Comparison of ENCODE assay signal across 29 cellular contexts in the genomic region with DNA sequence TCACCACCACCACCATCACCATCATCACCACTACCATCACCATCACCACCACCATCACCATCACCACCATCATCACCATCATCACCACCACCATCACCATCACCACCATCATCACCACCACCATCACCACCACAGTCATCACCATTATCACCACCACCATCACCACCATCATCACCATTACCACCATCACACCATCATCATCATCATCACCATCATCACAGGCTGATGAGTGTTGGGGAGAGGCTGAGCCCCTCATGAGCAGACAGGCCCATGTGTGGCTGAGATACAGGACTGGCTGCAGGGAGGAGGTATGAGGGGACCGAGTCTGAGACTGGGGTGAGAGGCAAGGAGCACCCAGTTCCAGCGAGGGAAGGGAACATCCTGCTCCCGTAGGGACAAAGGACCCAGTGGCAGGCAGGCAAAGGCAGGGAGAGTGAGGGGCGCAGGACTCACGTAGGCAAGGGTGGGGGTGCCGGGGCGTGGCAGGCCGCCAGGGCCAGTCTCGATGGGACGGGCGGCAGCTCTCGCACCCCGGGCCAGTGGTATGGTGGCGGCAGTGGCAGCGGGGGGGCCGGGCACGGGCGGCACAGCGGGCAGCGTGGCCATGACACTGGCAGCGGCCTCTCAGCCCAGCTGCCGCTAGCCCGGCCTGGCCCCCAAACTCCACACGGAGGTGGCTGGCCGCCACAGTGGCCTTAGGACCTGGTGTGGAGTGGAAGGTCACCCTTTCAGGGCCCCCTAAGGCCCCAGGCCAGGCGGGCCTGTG. TPM values are rescaled to one million over a fixed set of nuclear protein-coding genes. Genes with fewer than 3 reads are reported as not detected.
DNase-seq lines count a peak whose midpoint lies in the region; ATAC-seq, FAIRE-seq and TF ChIP-seq lines count a peak whose summit lies in the region.
"Had no signal": no experiment of that assay in that cellular context is flagged by ENCODE, and none has a peak within 500 bp of the region (broad histone marks: within the 10 kb centered on the region; RNA-seq: fewer than 3 reads in every experiment).

No MANE protein-coding gene starts in this region.

- H3K4me1 ChIP-seq in HepG2 (ENCODE audit: insufficient read depth, low read length) (peaks cover 13% of the 10 kb centered on the region), right lobe of liver (peaks cover 0 to 3% (median under 1%) of the 10 kb centered on the region in 4 donors)

- POLR2A ChIA-PET in HepG2 (lab: Yijun Ruan, JAX) = no interaction called here

- H3K9ac ChIP-seq in HepG2 (ENCODE audit: insufficient read depth, low read depth, low read length) = no peak overlapping the region

- no peak overlapping the region for H3K4me2 ChIP-seq in HepG2 (ENCODE audit: low read depth, low read length)
- H3K4me2 ChIP-seq: hepatocyte had no signal

- 90% methylated on average over 16 of the region's 26 CpGs for WGBS in HepG2 (ENCODE audit: low lambda C conversion rate)
- WGBS in right lobe of liver (ENCODE audit: insufficient coverage, low coverage, low lambda C conversion rate, missing lambda C conversion rate) = 92% methylated on average over 2 of the region's 26 CpGs

- no peak for FAIRE-seq in HepG2 (lab: Jason Lieb, UNC)
- peak; percentile 100 for FAIRE-seq in urothelium cell line (lab: Jason Lieb, UNC)

- no peak overlapping the region for H3K27ac ChIP-seq in HepG2 (ENCODE audit: extremely low read length, insufficient read depth, low read length)
- no peak overlapping the region for H3K27ac ChIP-seq in right lobe of liver
- H3K27ac ChIP-seq: hepatocyte, left ventricle myocardium inferior, upper lobe of left lung had no signal

- H2AFZ ChIP-seq in HepG2 (ENCODE audit: low read length) = no peak overlapping the region
- H2AFZ ChIP-seq: hepatocyte had no signal

- H3K4me3 Mint-ChIP-seq in dendritic cell treated with granulocyte-macrophage colony-stimulating factor and Interleukin-4, amounts not matched to agents 40 ng/mL and 50 ng/mL, for 4 days = no peak overlapping the region
- H3K4me3 Mint-ChIP-seq: activated naive CD4-positive, alpha-beta T cell treated with anti-CD3 and anti-CD28 coated beads, Interleukin-2, amount 50 U/mL, for 24 hours; HFFc6 had no signal

- peaks cover 9% of the 10 kb centered on the region for H3K4me1 Mint-ChIP-seq in dendritic cell treated with granulocyte-macrophage colony-stimulating factor and Interleukin-4, amounts not matched to agents 40 ng/mL and 50 ng/mL, for 4 days (ENCODE audit: low read depth)

- no peaks in the 10 kb centered on the region for H3K36me3 Mint-ChIP-seq in dendritic cell treated with granulocyte-macrophage colony-stimulating factor and Interleukin-4, amounts not matched to agents 40 ng/mL and 50 ng/mL, for 4 days (ENCODE audit: low read depth)
- H3K36me3 Mint-ChIP-seq: activated naive CD4-positive, alpha-beta T cell treated with anti-CD3 and anti-CD28 coated beads, Interleukin-2, amount 50 U/mL, for 24 hours had no signal

- ATAC-seq in HepG2 = no peak; the same call in 2 of the 3 replicates
- ATAC-seq in right lobe of liver = no peak
- no peak for ATAC-seq in HG03135 (IDR thresholded peaks at IDR 0.05; ENCODE audit: unreplicated experiment)
- ATAC-seq: esophagus mucosa, sciatic nerve had no signal

- H4K20me1 ChIP-seq in HepG2 (ENCODE audit: insufficient read depth, low read length) = no peaks in the 10 kb centered on the region

- CTCF ChIA-PET in HepG2 (lab: Yijun Ruan, JAX; ENCODE audit: low intra/inter-chr PET ratio, low total read pairs) = no interaction called here

- H3K36me3 ChIP-seq in HepG2 (replicated peaks in 1 of 2; ENCODE audit: control insufficient read depth in 1 of 2, insufficient read depth in 2 of 2, low read length in 2 of 2) (no peaks in the 10 kb centered on the region), right lobe of liver (no peaks in the 10 kb centered on the region)
- H3K36me3 ChIP-seq: left ventricle myocardium inferior, upper lobe of left lung had no signal

- H3K9me3 ChIP-seq in HepG2 (ENCODE audit: low read length) = no peaks in the 10 kb centered on the region
- H3K9me3 ChIP-seq in right lobe of liver = no peaks in the 10 kb centered on the region
- H3K9me3 ChIP-seq: left ventricle myocardium inferior, upper lobe of left lung had no signal

- peaks cover 19% of the 10 kb centered on the region for H3K27me3 Mint-ChIP-seq in dendritic cell treated with granulocyte-macrophage colony-stimulating factor and Interleukin-4, amounts not matched to agents 40 ng/mL and 50 ng/mL, for 4 days
- H3K27me3 Mint-ChIP-seq: activated naive CD4-positive, alpha-beta T cell treated with anti-CD3 and anti-CD28 coated beads, Interleukin-2, amount 50 U/mL, for 24 hours had no signal

- no peak for TF ChIP-seq RAD21 in HepG2 (CRISPR knock-in tag; IDR thresholded peaks at IDR 0.05)

- H3K27me3 ChIP-seq in HepG2 (ENCODE audit: control insufficient read depth in 1 of 2, insufficient read depth in 2 of 2, low read length in 2 of 2) = peaks cover 4 to 23% of the 10 kb centered on the region in 2 experiments; a peak in 4 of 5 replicates
- H3K27me3 ChIP-seq in right lobe of liver = no peaks in the 10 kb centered on the region
- H3K27me3 ChIP-seq: hepatocyte, upper lobe of left lung had no signal

- TF ChIP-seq EP300 in HepG2 (IDR thresholded peaks at IDR 0.05; ENCODE audit: low read depth in 2 of 2, low read length in 2 of 2) (no peak), HepG2 (CRISPR knock-in tag; IDR thresholded peaks at IDR 0.05; ENCODE audit: borderline replicate concordance) (no peak)

- H3K4me3 ChIP-seq in HepG2 (replicated peaks in 1 of 3; ENCODE audit: insufficient read depth in 1 of 3, low read depth in 2 of 3, low read length in 3 of 3) = no peak overlapping the region
- H3K4me3 ChIP-seq in right lobe of liver = no peak overlapping the region
- H3K4me3 ChIP-seq: hepatocyte, left ventricle myocardium inferior, upper lobe of left lung had no signal

- H3K9me3 Mint-ChIP-seq in dendritic cell treated with granulocyte-macrophage colony-stimulating factor and Interleukin-4, amounts not matched to agents 40 ng/mL and 50 ng/mL, for 4 days = peaks cover 16% of the 10 kb centered on the region
- H3K9me3 Mint-ChIP-seq: activated naive CD4-positive, alpha-beta T cell treated with anti-CD3 and anti-CD28 coated beads, Interleukin-2, amount 50 U/mL, for 24 hours had no signal

- TF ChIP-seq POLR2A in HepG2 (IDR thresholded peaks at IDR 0.05; ENCODE audit: insufficient read depth in 1 of 2, low read depth in 2 of 2, low read length in 2 of 2) (no peak), right lobe of liver (IDR thresholded peaks at IDR 0.05) (no peak)

- no TSS peak for BruUV-seq in HepG2 (replicated peaks; lab: Mats Ljungman, UMichigan)

- no peaks in the 10 kb centered on the region for H3K79me2 ChIP-seq in HepG2 (ENCODE audit: insufficient read depth, low read length)
- H3K79me2 ChIP-seq: hepatocyte had no signal

- peak overlapping the region; percentile 33 for H3K27ac Mint-ChIP-seq in dendritic cell treated with granulocyte-macrophage colony-stimulating factor and Interleukin-4, amounts not matched to agents 40 ng/mL and 50 ng/mL, for 4 days
- H3K27ac Mint-ChIP-seq: activated naive CD4-positive, alpha-beta T cell treated with anti-CD3 and anti-CD28 coated beads, Interleukin-2, amount 50 U/mL, for 24 hours; HFFc6; nephron progenitor cell had no signal

- no peak for TF ChIP-seq CTCF in HepG2 (CRISPR knock-in tag; IDR thresholded peaks at IDR 0.05)
- no peak for TF ChIP-seq CTCF in right lobe of liver (IDR thresholded peaks at IDR 0.05)

- intact Hi-C loops in HepG2 (cut with micrococcal nuclease; ENCODE audit: unreplicated experiment) = no loop called here
- intact Hi-C loops in right lobe of liver (cut with DNase I) = loop anchor here in 1 of 2 donors (10.0 kb wide), 3 partner anchors 65 to 165 kb away; partner anchors contain the start of gene HSD17B14
- intact Hi-C loops in dendritic cell treated with granulocyte-macrophage colony-stimulating factor and Interleukin-4, amounts not matched to agents 40 ng/mL and 50 ng/mL, for 4 days (cut with micrococcal nuclease) = no loop called here

- in situ Hi-C loops in HepG2 (cut with HindIII; ENCODE audit: extremely low pct_ligation_motif_present, low pct_unique_long_range_greater_than_20kb) = loop anchor here (10.0 kb wide), 2 partner anchors 115 to 165 kb away; partner anchors contain the start of gene HSD17B14

- DNase-seq in HepG2 (ENCODE audit: low spot score) (no peak), right lobe of liver (no peak), urothelium cell line (ENCODE audit: low spot score) (no peak), GM19240 (ENCODE audit: insufficient read length, low spot score) (no peak)
- DNase-seq: activated CD4-positive, CD25-positive, alpha-beta regulatory T cell; activated CD8-positive, alpha-beta memory T cell treated with anti-CD3 and anti-CD28 coated beads for 24 hours; cerebellar nuclear complex; effector CD4-positive, alpha-beta T cell; foreskin melanocyte; HFFc6; left ventricle myocardium inferior; NCI-H1092; NCI-H187 treated with DMSO at 0.1 percent for 48 hours; NCI-H226; NCI-H774; posterior cingulate gyrus had no signal

RNA-seq across cellular contexts. Expression of gene NTN5, which starts 2.7 kb away (rescaled TPM):
- total RNA-seq in HepG2 (2016; rRNA removed; fragmentation: Illumina TruSeq; extraction: Trizol) (not detected in 2 replicates), right lobe of liver (under 1 TPM in 2 of 6 experiments, not detected in 4; 0.11 to 0.32 TPM)
- total RNA-seq in HepG2 (2016; cell fraction: cytosol; rRNA removed; fragmentation: Illumina TruSeq; extraction: Trizol; ENCODE audit: low read depth) = not detected in 2 replicates
- total RNA-seq in HepG2 (2016; cell fraction: insoluble cytoplasmic fraction; rRNA removed; fragmentation: Illumina TruSeq; extraction: Trizol) = not detected in 2 replicates
- total RNA-seq in HepG2 (2016; cell fraction: membrane; rRNA removed; fragmentation: Illumina TruSeq; extraction: Trizol) = not detected in 2 replicates
- not detected in 2 replicates for total RNA-seq in HepG2 (2016; cell fraction: nucleus; rRNA removed; fragmentation: Illumina TruSeq; extraction: Trizol)
- 0.03 and 0.05 TPM in 2 replicates for polyA plus RNA-seq in HepG2 (2011; rRNA removed)
- not detected in 2 replicates for polyA plus RNA-seq in HepG2 (2011; cell fraction: cytosol; rRNA removed)
- 0.27 and 0.42 TPM in 2 replicates for polyA plus RNA-seq in HepG2 (2011; cell fraction: nucleus; rRNA removed)
- polyA plus RNA-seq in HepG2 (2012) = 0.12 TPM in 1 of 2 replicates, not detected in the other
- not detected in 2 replicates for polyA plus RNA-seq in HepG2 (2016; cell fraction: cytosol; fragmentation: Illumina TruSeq; extraction: Trizol; ENCODE audit: low read depth)
- not detected in 2 replicates for polyA plus RNA-seq in HepG2 (2016; cell fraction: insoluble cytoplasmic fraction; fragmentation: Illumina TruSeq; extraction: Trizol; ENCODE audit: low read depth)
- polyA plus RNA-seq in HepG2 (2016; cell fraction: membrane; fragmentation: Illumina TruSeq; extraction: Trizol; ENCODE audit: low read depth) = not detected in 2 replicates
- not detected in 2 replicates for polyA plus RNA-seq in HepG2 (2016; cell fraction: nucleus; fragmentation: Illumina TruSeq; extraction: Trizol; ENCODE audit: insufficient read depth, low read depth)
- polyA minus RNA-seq in HepG2 (2011; rRNA and poly(A)+ RNA removed; ENCODE audit: low replicate concordance) = not detected in 2 replicates
- not detected in 2 replicates for polyA minus RNA-seq in HepG2 (2011; cell fraction: cytosol; rRNA and poly(A)+ RNA removed)
- not detected in 2 replicates for polyA minus RNA-seq in HepG2 (2011; cell fraction: nucleus; rRNA and poly(A)+ RNA removed)
- total RNA-seq: A673, Daoy, esophagus mucosa, hepatocyte, LHCN-M2 had no signal

RNA-seq across cellular contexts. Expression of gene CA11, which starts 24.1 kb away (rescaled TPM):
- 0.24 and 0.58 TPM in 2 replicates for total RNA-seq in HepG2 (2016; rRNA removed; fragmentation: Illumina TruSeq; extraction: Trizol)
- total RNA-seq in HepG2 (2016; cell fraction: cytosol; rRNA removed; fragmentation: Illumina TruSeq; extraction: Trizol; ENCODE audit: low read depth) = 0.79 and 0.91 TPM in 2 replicates
- 0.48 TPM in 1 of 2 replicates, not detected in the other for total RNA-seq in HepG2 (2016; cell fraction: insoluble cytoplasmic fraction; rRNA removed; fragmentation: Illumina TruSeq; extraction: Trizol)
- total RNA-seq in HepG2 (2016; cell fraction: membrane; rRNA removed; fragmentation: Illumina TruSeq; extraction: Trizol) = 0.38 and 0.62 TPM in 2 replicates
- total RNA-seq in HepG2 (2016; cell fraction: nucleus; rRNA removed; fragmentation: Illumina TruSeq; extraction: Trizol) = not detected in 2 replicates
- polyA plus RNA-seq in HepG2 (2011; rRNA removed) = 0.41 and 1.4 TPM in 2 replicates
- polyA plus RNA-seq in HepG2 (2011; cell fraction: cytosol; rRNA removed) = 0.36 and 0.54 TPM in 2 replicates
- 0.45 and 0.48 TPM in 2 replicates for polyA plus RNA-seq in HepG2 (2011; cell fraction: nucleus; rRNA removed)
- polyA plus RNA-seq in HepG2 (2012) = 1.5 and 2.9 TPM in 2 replicates
- 0.82 and 1.7 TPM in 2 replicates for polyA plus RNA-seq in HepG2 (2016; cell fraction: cytosol; fragmentation: Illumina TruSeq; extraction: Trizol; ENCODE audit: low read depth)
- polyA plus RNA-seq in HepG2 (2016; cell fraction: insoluble cytoplasmic fraction; fragmentation: Illumina TruSeq; extraction: Trizol; ENCODE audit: low read depth) = 0.37 and 0.38 TPM in 2 replicates
- 0.62 and 2.1 TPM in 2 replicates for polyA plus RNA-seq in HepG2 (2016; cell fraction: membrane; fragmentation: Illumina TruSeq; extraction: Trizol; ENCODE audit: low read depth)
- polyA plus RNA-seq in HepG2 (2016; cell fraction: nucleus; fragmentation: Illumina TruSeq; extraction: Trizol; ENCODE audit: insufficient read depth, low read depth) = 0.72 and 1.3 TPM in 2 replicates
- polyA minus RNA-seq in HepG2 (2011; rRNA and poly(A)+ RNA removed; ENCODE audit: low replicate concordance) = 0.08 and 3.7 TPM in 2 replicates
- polyA minus RNA-seq in HepG2 (2011; cell fraction: cytosol; rRNA and poly(A)+ RNA removed) = not detected in 2 replicates
- not detected in 2 replicates for polyA minus RNA-seq in HepG2 (2011; cell fraction: nucleus; rRNA and poly(A)+ RNA removed)
- total RNA-seq in right lobe of liver = 1 to 10 TPM in 2 of 6 experiments, under 1 TPM in 4; 0.25 to 2.0 (median 0.54) TPM
- total RNA-seq: Daoy had no signal

RNA-seq across cellular contexts. Expression of gene FUT2, which starts 25.7 kb away (rescaled TPM):
- total RNA-seq in HepG2 (2016; rRNA removed; fragmentation: Illumina TruSeq; extraction: Trizol) (0.07 TPM in 1 of 2 replicates, not detected in the other), right lobe of liver (1 to 10 TPM in 1 of 6 experiments, not detected in 5; 2.6 TPM)
- 1.1 TPM in 1 of 2 replicates, not detected in the other for total RNA-seq in HepG2 (2016; cell fraction: cytosol; rRNA removed; fragmentation: Illumina TruSeq; extraction: Trizol; ENCODE audit: low read depth)
- 0.19 and 0.39 TPM in 2 replicates for total RNA-seq in HepG2 (2016; cell fraction: insoluble cytoplasmic fraction; rRNA removed; fragmentation: Illumina TruSeq; extraction: Trizol)
- total RNA-seq in HepG2 (2016; cell fraction: membrane; rRNA removed; fragmentation: Illumina TruSeq; extraction: Trizol) = 0.10 and 0.12 TPM in 2 replicates
- total RNA-seq in HepG2 (2016; cell fraction: nucleus; rRNA removed; fragmentation: Illumina TruSeq; extraction: Trizol) = 0.16 TPM in 1 of 2 replicates, not detected in the other
- 0.10 TPM in 1 of 2 replicates, not detected in the other for polyA plus RNA-seq in HepG2 (2011; rRNA removed)
- polyA plus RNA-seq in HepG2 (2011; cell fraction: cytosol; rRNA removed) = not detected in 2 replicates
- 0.21 TPM in 1 of 2 replicates, not detected in the other for polyA plus RNA-seq in HepG2 (2011; cell fraction: nucleus; rRNA removed)
- polyA plus RNA-seq in HepG2 (2012) = 0.19 and 0.32 TPM in 2 replicates
- polyA plus RNA-seq in HepG2 (2016; cell fraction: cytosol; fragmentation: Illumina TruSeq; extraction: Trizol; ENCODE audit: low read depth) = 0.03 TPM in 1 of 2 replicates, not detected in the other
- polyA plus RNA-seq in HepG2 (2016; cell fraction: insoluble cytoplasmic fraction; fragmentation: Illumina TruSeq; extraction: Trizol; ENCODE audit: low read depth) = not detected in 2 replicates
- not detected in 2 replicates for polyA plus RNA-seq in HepG2 (2016; cell fraction: membrane; fragmentation: Illumina TruSeq; extraction: Trizol; ENCODE audit: low read depth)
- 0.15 TPM in 1 of 2 replicates, not detected in the other for polyA plus RNA-seq in HepG2 (2016; cell fraction: nucleus; fragmentation: Illumina TruSeq; extraction: Trizol; ENCODE audit: insufficient read depth, low read depth)
- polyA minus RNA-seq in HepG2 (2011; rRNA and poly(A)+ RNA removed; ENCODE audit: low replicate concordance) = not detected in 2 replicates
- polyA minus RNA-seq in HepG2 (2011; cell fraction: cytosol; rRNA and poly(A)+ RNA removed) = not detected in 2 replicates
- not detected in 2 replicates for polyA minus RNA-seq in HepG2 (2011; cell fraction: nucleus; rRNA and poly(A)+ RNA removed)
- total RNA-seq: A673, Daoy, HFFc6, left ventricle myocardium inferior, LHCN-M2, OCI-LY7, sciatic nerve had no signal
- polyA plus RNA-seq: BJ had no signal

RNA-seq across cellular contexts. Expression of gene DBP, which starts 32.9 kb away (rescaled TPM):
- total RNA-seq in HepG2 (2016; rRNA removed; fragmentation: Illumina TruSeq; extraction: Trizol) = 5.5 and 5.8 TPM in 2 replicates
- 2.6 and 4.6 TPM in 2 replicates for total RNA-seq in HepG2 (2016; cell fraction: cytosol; rRNA removed; fragmentation: Illumina TruSeq; extraction: Trizol; ENCODE audit: low read depth)
- 2.5 and 6.3 TPM in 2 replicates for total RNA-seq in HepG2 (2016; cell fraction: insoluble cytoplasmic fraction; rRNA removed; fragmentation: Illumina TruSeq; extraction: Trizol)
- 6.0 TPM in 2 replicates for total RNA-seq in HepG2 (2016; cell fraction: membrane; rRNA removed; fragmentation: Illumina TruSeq; extraction: Trizol)
- total RNA-seq in HepG2 (2016; cell fraction: nucleus; rRNA removed; fragmentation: Illumina TruSeq; extraction: Trizol) = 2.5 and 2.9 TPM in 2 replicates
- 1.7 and 2.1 TPM in 2 replicates for polyA plus RNA-seq in HepG2 (2011; rRNA removed)
- 2.1 and 2.5 TPM in 2 replicates for polyA plus RNA-seq in HepG2 (2011; cell fraction: cytosol; rRNA removed)
- polyA plus RNA-seq in HepG2 (2011; cell fraction: nucleus; rRNA removed) = 2.7 and 3.2 TPM in 2 replicates
- 3.6 and 3.7 TPM in 2 replicates for polyA plus RNA-seq in HepG2 (2012)
- polyA plus RNA-seq in HepG2 (2016; cell fraction: cytosol; fragmentation: Illumina TruSeq; extraction: Trizol; ENCODE audit: low read depth) = 2.3 and 2.6 TPM in 2 replicates
- 5.2 and 5.4 TPM in 2 replicates for polyA plus RNA-seq in HepG2 (2016; cell fraction: insoluble cytoplasmic fraction; fragmentation: Illumina TruSeq; extraction: Trizol; ENCODE audit: low read depth)
- 2.9 and 5.4 TPM in 2 replicates for polyA plus RNA-seq in HepG2 (2016; cell fraction: membrane; fragmentation: Illumina TruSeq; extraction: Trizol; ENCODE audit: low read depth)
- 5.1 and 6.2 TPM in 2 replicates for polyA plus RNA-seq in HepG2 (2016; cell fraction: nucleus; fragmentation: Illumina TruSeq; extraction: Trizol; ENCODE audit: insufficient read depth, low read depth)
- 2.0 and 5.8 TPM in 2 replicates for polyA minus RNA-seq in HepG2 (2011; rRNA and poly(A)+ RNA removed; ENCODE audit: low replicate concordance)
- 2.3 and 2.7 TPM in 2 replicates for polyA minus RNA-seq in HepG2 (2011; cell fraction: cytosol; rRNA and poly(A)+ RNA removed)
- polyA minus RNA-seq in HepG2 (2011; cell fraction: nucleus; rRNA and poly(A)+ RNA removed) = 1.5 and 3.0 TPM in 2 replicates
- 10 to 100 TPM in 2 of 6 experiments, 1 to 10 TPM in 4; 1.8 to 11.6 (median 3.3) TPM for total RNA-seq in right lobe of liver

RNA-seq across cellular contexts. Expression of gene MAMSTR, which starts 49.4 kb away (rescaled TPM):
- total RNA-seq in HepG2 (2016; rRNA removed; fragmentation: Illumina TruSeq; extraction: Trizol) (2.0 and 2.2 TPM in 2 replicates), right lobe of liver (under 1 TPM in 5 of 6 experiments, not detected in 1; 0.22 to 0.37 (median 0.24) TPM)
- total RNA-seq in HepG2 (2016; cell fraction: cytosol; rRNA removed; fragmentation: Illumina TruSeq; extraction: Trizol; ENCODE audit: low read depth) = 2.4 and 2.6 TPM in 2 replicates
- 1.4 and 2.1 TPM in 2 replicates for total RNA-seq in HepG2 (2016; cell fraction: insoluble cytoplasmic fraction; rRNA removed; fragmentation: Illumina TruSeq; extraction: Trizol)
- total RNA-seq in HepG2 (2016; cell fraction: membrane; rRNA removed; fragmentation: Illumina TruSeq; extraction: Trizol) = 2.7 and 3.4 TPM in 2 replicates
- 2.1 and 2.5 TPM in 2 replicates for total RNA-seq in HepG2 (2016; cell fraction: nucleus; rRNA removed; fragmentation: Illumina TruSeq; extraction: Trizol)
- polyA plus RNA-seq in HepG2 (2011; rRNA removed) = 2.4 and 2.7 TPM in 2 replicates
- 1.4 and 1.7 TPM in 2 replicates for polyA plus RNA-seq in HepG2 (2011; cell fraction: cytosol; rRNA removed)
- polyA plus RNA-seq in HepG2 (2011; cell fraction: nucleus; rRNA removed) = 7.2 and 7.7 TPM in 2 replicates
- polyA plus RNA-seq in HepG2 (2012) = 3.9 and 5.7 TPM in 2 replicates
- 2.3 and 3.3 TPM in 2 replicates for polyA plus RNA-seq in HepG2 (2016; cell fraction: cytosol; fragmentation: Illumina TruSeq; extraction: Trizol; ENCODE audit: low read depth)
- polyA plus RNA-seq in HepG2 (2016; cell fraction: insoluble cytoplasmic fraction; fragmentation: Illumina TruSeq; extraction: Trizol; ENCODE audit: low read depth) = 3.3 and 5.0 TPM in 2 replicates
- 3.1 and 3.8 TPM in 2 replicates for polyA plus RNA-seq in HepG2 (2016; cell fraction: membrane; fragmentation: Illumina TruSeq; extraction: Trizol; ENCODE audit: low read depth)
- polyA plus RNA-seq in HepG2 (2016; cell fraction: nucleus; fragmentation: Illumina TruSeq; extraction: Trizol; ENCODE audit: insufficient read depth, low read depth) = 8.7 and 10.3 TPM in 2 replicates
- 1.3 and 3.6 TPM in 2 replicates for polyA minus RNA-seq in HepG2 (2011; rRNA and poly(A)+ RNA removed; ENCODE audit: low replicate concordance)
- polyA minus RNA-seq in HepG2 (2011; cell fraction: cytosol; rRNA and poly(A)+ RNA removed) = 2.6 and 4.8 TPM in 2 replicates
- polyA minus RNA-seq in HepG2 (2011; cell fraction: nucleus; rRNA and poly(A)+ RNA removed) = 1.9 and 2.2 TPM in 2 replicates
